ENCODE assay signal across 18 cellular contexts in the genomic region with DNA sequence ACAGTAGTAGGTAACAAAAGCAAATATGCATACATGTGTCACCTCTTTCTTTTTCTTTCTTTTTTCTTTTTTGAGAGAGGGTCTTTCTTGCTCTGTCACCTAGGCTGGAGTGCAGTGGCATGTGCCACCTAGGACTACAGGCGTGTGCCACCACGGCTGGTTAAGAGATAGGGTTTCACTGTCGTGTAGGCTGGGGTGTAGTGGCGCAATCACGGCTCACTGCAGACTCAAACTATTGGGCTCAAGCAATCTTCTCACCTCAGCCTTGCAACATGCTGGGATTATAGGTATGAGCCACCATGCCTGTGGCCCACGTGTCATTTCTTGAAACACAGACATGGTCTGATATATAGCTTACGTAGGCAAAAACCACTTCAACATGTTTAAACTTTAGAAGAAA.
DNase-seq lines count a peak whose midpoint lies in the region; ATAC-seq, FAIRE-seq and TF ChIP-seq lines count a peak whose summit lies in the region.
"Had no signal": no experiment of that assay in that cellular context is flagged by ENCODE, and none has a peak within 500 bp of the region (broad histone marks: within the 10 kb centered on the region; RNA-seq: fewer than 3 reads in every experiment).

No MANE protein-coding gene starts in this region.

- no peak overlapping the region for H2BK20ac ChIP-seq in IMR-90 (ENCODE audit: low read depth, low read length)

- no peak overlapping the region for H3K9ac ChIP-seq in IMR-90 (ENCODE audit: low read depth, low read length)
- no peak overlapping the region for H3K9ac ChIP-seq in K562 (ENCODE audit: insufficient read depth in 1 of 2, low read depth in 2 of 2, low read length in 2 of 2)
- H3K9ac ChIP-seq in mesendoderm (ENCODE audit: low read length) = no peak overlapping the region
- H3K9ac ChIP-seq: BLaER1 had no signal

- H3K14ac ChIP-seq in IMR-90 (replicated peaks; ENCODE audit: low read depth, low read length) = no peak overlapping the region

- POLR2A ChIA-PET in IMR-90 (lab: Charles Lee; ENCODE audit: unreplicated experiment) = no interaction called here
- POLR2A ChIA-PET in K562 (lab: Yijun Ruan, JAX) = no interaction called here

- no peak overlapping the region for H3K4me3 ChIP-seq in IMR-90 (ENCODE audit: insufficient read depth, low read depth, low read length)
- no peak overlapping the region for H3K4me3 ChIP-seq in K562
- H3K4me3 ChIP-seq in mesendoderm (ENCODE audit: low read length) = no peak overlapping the region
- H3K4me3 ChIP-seq: BLaER1 had no signal

- H3K9me3 ChIP-seq in IMR-90 (ENCODE audit: control insufficient read depth, insufficient read depth, low read length) (no peaks in the 10 kb centered on the region), K562 (replicated peaks; ENCODE audit: control insufficient read depth, insufficient read depth, low read depth, low read length) (no peaks in the 10 kb centered on the region)
- H3K9me3 ChIP-seq: BLaER1 had no signal

- in situ Hi-C loops in IMR-90 (cut with MboI; ENCODE audit: low sequenced_read_pairs) = no loop called here
- in situ Hi-C loops in K562 (cut with MboI) = no loop called here

- dilution Hi-C loops in IMR-90 (cut with HindIII; ENCODE audit: low sequenced_read_pairs, unreplicated experiment) = no loop called here

- H3K4me1 ChIP-seq in IMR-90 (ENCODE audit: control insufficient read depth, insufficient read depth, low read length) (no peaks in the 10 kb centered on the region), K562 (replicated peaks in 1 of 2; ENCODE audit: control insufficient read depth in 2 of 2, insufficient read depth in 2 of 2, low read length in 2 of 2) (peaks cover 0 to 5% of the 10 kb centered on the region in 2 experiments; a peak in 1 of 5 replicates), mesendoderm (ENCODE audit: control insufficient read depth, low read depth, low read length) (no peaks in the 10 kb centered on the region)

- CTCF ChIA-PET in IMR-90 (lab: Yijun Ruan, JAX) = interaction anchor here (0.6 kb wide), 2 partner anchors 287 to 1309 kb away, joined by 3 read pairs; no protein-coding TSS in a partner anchor
- CTCF ChIA-PET in K562 (lab: Yijun Ruan, JAX; ENCODE audit: low intra/inter-chr PET ratio) = no interaction called here

- H4K91ac ChIP-seq in IMR-90 (ENCODE audit: insufficient read depth, low read depth, low read length) = no peak overlapping the region

- intact Hi-C loops in IMR-90 (cut with micrococcal nuclease) = no loop called here
- intact Hi-C loops in K562 (cut with micrococcal nuclease) = no loop called here

- no peak overlapping the region for H2AK5ac ChIP-seq in IMR-90 (ENCODE audit: low read depth, low read length)
- no peak overlapping the region for H2AK5ac ChIP-seq in mesendoderm (ENCODE audit: low read length)

- no peaks in the 10 kb centered on the region for H3K9me1 ChIP-seq in IMR-90 (ENCODE audit: insufficient read depth, low read length)
- H3K9me1 ChIP-seq in K562 (ENCODE audit: control insufficient read depth, insufficient read depth, low read length) = no peaks in the 10 kb centered on the region

- TF ChIP-seq RAD21 in IMR-90 (IDR thresholded peaks at IDR 0.05; ENCODE audit: low read length) (no peak), K562 (CRISPR knock-in tag; conservative IDR thresholded peaks at IDR 0.05 in 1 of 2, IDR thresholded peaks at IDR 0.05 in 1 of 2) (no peak)

- no peak overlapping the region for H3K56ac ChIP-seq in IMR-90 (ENCODE audit: extremely low read depth, insufficient read depth, low read length)
- no peak overlapping the region for H3K56ac ChIP-seq in mesendoderm (ENCODE audit: low read length)

- H3K4me2 ChIP-seq in IMR-90 (ENCODE audit: low read depth, low read length) (no peak overlapping the region), K562 (ENCODE audit: insufficient read depth, low read length) (no peak overlapping the region), mesendoderm (ENCODE audit: low read length) (no peak overlapping the region)
- H3K4me2 ChIP-seq: BLaER1 had no signal

- WGBS in IMR-90 (ENCODE audit: extremely low coverage in 2 of 2, insufficient read length in 1 of 2), 2 experiments = no CpG with 5 or more reads among the region's 7 CpGs
- WGBS in K562 (ENCODE audit: insufficient coverage, low coverage, missing lambda C conversion rate) = 63% methylated on average over 7 of the region's 7 CpGs
- no CpG with 5 or more reads among the region's 7 CpGs for WGBS in mesendoderm (ENCODE audit: extremely low coverage, insufficient coverage, low lambda C conversion rate)

- H2BK15ac ChIP-seq in IMR-90 (ENCODE audit: low read depth, low read length) (no peak overlapping the region), mesendoderm (replicated peaks; ENCODE audit: low read depth) (no peak overlapping the region)

- no peak overlapping the region for H4K8ac ChIP-seq in IMR-90 (ENCODE audit: low read depth in 2 of 2, low read length in 2 of 2)
- no peak overlapping the region for H4K8ac ChIP-seq in mesendoderm (ENCODE audit: low read depth, low read length)

- TF ChIP-seq EP300 in K562 (IDR thresholded peaks at IDR 0.05; ENCODE audit: low read length) = no peak

- H2AFZ ChIP-seq in IMR-90 (replicated peaks; ENCODE audit: low read length, poor library complexity) (peak overlapping the region; percentile 32), K562 (ENCODE audit: low read depth, low read length) (no peak overlapping the region)

- no peaks in the 10 kb centered on the region for H3K27me3 ChIP-seq in IMR-90 (ENCODE audit: control insufficient read depth, insufficient read depth, low read length)
- H3K27me3 ChIP-seq in K562 (ENCODE audit: control insufficient read depth in 2 of 2, insufficient read depth in 2 of 2, low read length in 2 of 2) = no peaks in the 10 kb centered on the region
- H3K27me3 ChIP-seq in mesendoderm (ENCODE audit: insufficient read depth, low read length, poor library complexity) = no peaks in the 10 kb centered on the region
- H3K27me3 ChIP-seq: BLaER1 had no signal

- no TSS peak for BruUV-seq in IMR-90 (replicated peaks; lab: Mats Ljungman, UMichigan)
- no TSS peak for BruUV-seq in K562 (replicated peaks; lab: Mats Ljungman, UMichigan)

- H2BK120ac ChIP-seq in IMR-90 (ENCODE audit: low read depth, low read length) = no peak overlapping the region
- H2BK120ac ChIP-seq in mesendoderm (ENCODE audit: low read depth, low read length) = no peak overlapping the region

- no peak for TF ChIP-seq POLR2A in IMR-90 (IDR thresholded peaks at IDR 0.05; ENCODE audit: low read depth, low read length)
- TF ChIP-seq POLR2A in K562 (conservative IDR thresholded peaks at IDR 0.05) = no peak

- no peak overlapping the region for H4K5ac ChIP-seq in IMR-90 (ENCODE audit: low read depth, low read length)
- H4K5ac ChIP-seq in mesendoderm (ENCODE audit: low read length) = no peak overlapping the region

- FAIRE-seq in K562 (lab: Jason Lieb, UNC) = no peak
- FAIRE-seq: GM12892, GM18507 had no signal

- no peak for ATAC-seq in IMR-90 (ENCODE audit: low read depth)
- no peak for ATAC-seq in K562
- no peak for ATAC-seq in HG02642 (IDR thresholded peaks at IDR 0.05; ENCODE audit: poor library complexity, unreplicated experiment)

- H3K79me2 ChIP-seq in K562 (ENCODE audit: control insufficient read depth, insufficient read depth, low read length) = no peaks in the 10 kb centered on the region
- H3K79me2 ChIP-seq in mesendoderm (ENCODE audit: control insufficient read depth, insufficient read depth, low read length) = no peaks in the 10 kb centered on the region

- H3K79me1 ChIP-seq in IMR-90 (ENCODE audit: low read depth in 1 of 2, low read length in 2 of 2) = no peaks in the 10 kb centered on the region
- H3K79me1 ChIP-seq in mesendoderm (ENCODE audit: low read length) = no peaks in the 10 kb centered on the region

- H3K4ac ChIP-seq in IMR-90 (ENCODE audit: low read depth, low read length) (no peak overlapping the region), mesendoderm (ENCODE audit: low read depth, low read length) (no peak overlapping the region)

- H2BK5ac ChIP-seq in IMR-90 (ENCODE audit: low read depth, low read length, poor library complexity, severe bottlenecking) = no peak overlapping the region
- no peak overlapping the region for H2BK5ac ChIP-seq in mesendoderm (ENCODE audit: low read length)

- H4K20me1 ChIP-seq in IMR-90 (ENCODE audit: insufficient read depth, low read length) (no peaks in the 10 kb centered on the region), K562 (replicated peaks; ENCODE audit: control insufficient read depth, insufficient read depth, low read length) (no peaks in the 10 kb centered on the region; the same call in 1 of the 2 replicates)
- H4K20me1 ChIP-seq: BLaER1 had no signal

- H3K36me3 ChIP-seq in IMR-90 (ENCODE audit: control insufficient read depth, insufficient read depth, low read length) (no peaks in the 10 kb centered on the region), K562 (ENCODE audit: control insufficient read depth, insufficient read depth, low read length) (no peaks in the 10 kb centered on the region), mesendoderm (ENCODE audit: control insufficient read depth, insufficient read depth, low read length) (no peaks in the 10 kb centered on the region)
- H3K36me3 ChIP-seq: BLaER1 had no signal

- H3K18ac ChIP-seq in IMR-90 (ENCODE audit: low read depth, low read length) (no peak overlapping the region), mesendoderm (ENCODE audit: low read length) (no peak overlapping the region)

- no peak for TF ChIP-seq CTCF in IMR-90 (conservative IDR thresholded peaks at IDR 0.05; ENCODE audit: low read depth, low read length)
- TF ChIP-seq CTCF in K562 (IDR thresholded peaks at IDR 0.05 in 2 of 3, conservative IDR thresholded peaks at IDR 0.05 in 1 of 3; ENCODE audit: insufficient read depth in 2 of 3, low read depth in 1 of 3, low read length in 3 of 3) = no peak

- no peak overlapping the region for H2AK9ac ChIP-seq in IMR-90 (replicated peaks; ENCODE audit: low read depth, low read length, poor library complexity)

- H3K23ac ChIP-seq in IMR-90 (ENCODE audit: low read depth, low read length) = no peak overlapping the region
- no peak overlapping the region for H3K23ac ChIP-seq in mesendoderm (ENCODE audit: low read length)

- no peak overlapping the region for H3K27ac ChIP-seq in IMR-90 (ENCODE audit: insufficient read depth, low read length)
- no peak overlapping the region for H3K27ac ChIP-seq in K562 (ENCODE audit: extremely low read depth, low read depth, low read length)
- no peak overlapping the region for H3K27ac ChIP-seq in mesendoderm (ENCODE audit: low read depth, low read length)
- H3K27ac ChIP-seq: BLaER1, HL-60 had no signal

- peak; percentile 41 for DNase-seq in NK-92 treated with Interleukin-12 subunit alpha and Interleukin-12 subunit beta, amount 100 ng/mL, for 24 hours (lab: John Stamatoyannopoulos, UW)
- DNase-seq in NK-92 (lab: John Stamatoyannopoulos, UW; ENCODE audit: unreplicated experiment) = no peak
- no peak for DNase-seq in IMR-90
- no peak for DNase-seq in K562 (ENCODE audit: extremely low read depth in 1 of 4, low spot score in 3 of 4)
- peak; percentile 16 for DNase-seq in mesendoderm
- no peak for DNase-seq in retina
- no peak for DNase-seq in SW 1271 (lab: John Stamatoyannopoulos, UW)
- DNase-seq: 8988T; CD4-positive, alpha-beta memory T cell; DMS153; DMS79; GDM1; HCEC 1CT had no signal

TF ChIP-seq in IMR-90, 13 proteins besides CTCF, POLR2A, EP300 and RAD21 (continues in another document):
- no peak for TF ChIP-seq RCOR1 (IDR thresholded peaks at IDR 0.05; ENCODE audit: insufficient replicate concordance, low read length)

TF ChIP-seq in K562, 482 proteins besides CTCF, POLR2A, EP300 and RAD21 (continues in another document):
- TF ChIP-seq SMAD4 (CRISPR knock-in tag; conservative IDR thresholded peaks at IDR 0.05) = no peak

Comparison
In these comparisons a context has a peak if more than half of its experiments do, and no peak if none do; other contexts are left out.
1. DNase-seq: peak in NK-92 treated with Interleukin-12 subunit alpha and Interleukin-12 subunit beta, amount 100 ng/mL, for 24 hours (single experiment) and mesendoderm (single experiment); none in NK-92 (single experiment), IMR-90 (single experiment), K562 (0 of 4), retina (single experiment) and SW 1271 (0 of 2).